1 cellular context compared by ENCODE assay signal in the genomic region with DNA sequence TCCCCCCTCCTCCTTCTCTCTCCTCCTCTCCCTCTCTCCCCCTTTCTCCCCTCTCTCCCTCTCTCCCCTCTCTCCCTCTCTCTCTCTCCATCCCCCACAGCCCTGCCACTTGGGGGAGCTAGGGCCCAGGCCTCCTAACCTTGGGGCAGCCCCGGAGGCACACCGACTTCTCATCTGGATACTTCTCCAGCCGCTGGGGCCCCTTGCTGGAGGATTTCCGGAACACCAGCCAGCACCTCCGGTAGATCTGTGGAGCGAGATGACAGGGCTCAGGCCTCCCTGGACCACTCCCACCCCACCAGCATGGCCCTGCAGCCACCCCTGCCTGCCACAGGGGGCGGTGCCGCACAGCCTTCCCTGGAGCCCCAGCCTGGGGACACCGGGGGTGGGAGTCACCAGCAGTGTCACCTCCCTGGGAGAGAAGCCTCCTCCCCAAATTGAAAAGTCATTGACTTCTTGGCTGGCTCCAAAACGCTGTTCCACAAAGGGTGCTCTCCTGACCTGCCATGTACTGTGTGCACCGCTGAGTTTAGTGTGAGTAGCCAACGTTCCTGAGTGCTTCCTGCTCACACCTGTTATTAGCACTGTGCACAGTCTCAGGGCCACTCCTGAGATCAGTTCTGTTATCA.
TF ChIP-seq lines count a peak whose summit lies in the region.

No MANE protein-coding gene starts in this region.

TF ChIP-seq in K562, 482 proteins besides CTCF, POLR2A, EP300 and RAD21 (continued from another document and continues in another):
- TF ChIP-seq, protein P1, sequence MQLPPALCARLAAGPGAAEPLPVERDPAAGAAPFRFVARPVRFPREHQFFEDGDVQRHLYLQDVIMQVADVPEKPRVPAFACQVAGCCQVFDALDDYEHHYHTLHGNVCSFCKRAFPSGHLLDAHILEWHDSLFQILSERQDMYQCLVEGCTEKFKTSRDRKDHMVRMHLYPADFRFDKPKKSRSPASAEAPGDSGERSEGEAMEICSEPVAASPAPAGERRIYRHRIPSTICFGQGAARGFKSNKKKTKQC (CRISPR knock-in tag; IDR thresholded peaks at IDR 0.05): no peak
- TF ChIP-seq, protein P2, sequence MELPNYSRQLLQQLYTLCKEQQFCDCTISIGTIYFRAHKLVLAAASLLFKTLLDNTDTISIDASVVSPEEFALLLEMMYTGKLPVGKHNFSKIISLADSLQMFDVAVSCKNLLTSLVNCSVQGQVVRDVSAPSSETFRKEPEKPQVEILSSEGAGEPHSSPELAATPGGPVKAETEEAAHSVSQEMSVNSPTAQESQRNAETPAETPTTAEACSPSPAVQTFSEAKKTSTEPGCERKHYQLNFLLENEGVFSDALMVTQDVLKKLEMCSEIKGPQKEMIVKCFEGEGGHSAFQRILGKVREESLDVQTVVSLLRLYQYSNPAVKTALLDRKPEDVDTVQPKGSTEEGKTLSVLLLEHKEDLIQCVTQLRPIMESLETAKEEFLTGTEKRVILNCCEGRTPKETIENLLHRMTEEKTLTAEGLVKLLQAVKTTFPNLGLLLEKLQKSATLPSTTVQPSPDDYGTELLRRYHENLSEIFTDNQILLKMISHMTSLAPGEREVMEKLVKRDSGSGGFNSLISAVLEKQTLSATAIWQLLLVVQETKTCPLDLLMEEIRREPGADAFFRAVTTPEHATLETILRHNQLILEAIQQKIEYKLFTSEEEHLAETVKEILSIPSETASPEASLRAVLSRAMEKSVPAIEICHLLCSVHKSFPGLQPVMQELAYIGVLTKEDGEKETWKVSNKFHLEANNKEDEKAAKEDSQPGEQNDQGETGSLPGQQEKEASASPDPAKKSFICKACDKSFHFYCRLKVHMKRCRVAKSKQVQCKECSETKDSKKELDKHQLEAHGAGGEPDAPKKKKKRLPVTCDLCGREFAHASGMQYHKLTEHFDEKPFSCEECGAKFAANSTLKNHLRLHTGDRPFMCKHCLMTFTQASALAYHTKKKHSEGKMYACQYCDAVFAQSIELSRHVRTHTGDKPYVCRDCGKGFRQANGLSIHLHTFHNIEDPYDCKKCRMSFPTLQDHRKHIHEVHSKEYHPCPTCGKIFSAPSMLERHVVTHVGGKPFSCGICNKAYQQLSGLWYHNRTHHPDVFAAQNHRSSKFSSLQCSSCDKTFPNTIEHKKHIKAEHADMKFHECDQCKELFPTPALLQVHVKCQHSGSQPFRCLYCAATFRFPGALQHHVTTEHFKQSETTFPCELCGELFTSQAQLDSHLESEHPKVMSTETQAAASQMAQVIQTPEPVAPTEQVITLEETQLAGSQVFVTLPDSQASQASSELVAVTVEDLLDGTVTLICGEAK (IDR thresholded peaks at IDR 0.05): 0 out of 2 replicates have a peak, but pooled peaks have one; percentile 22
- TF ChIP-seq, protein P2 (CRISPR knock-in tag; IDR thresholded peaks at IDR 0.05): no peak
- TF ChIP-seq FOXA3 (CRISPR knock-in tag; conservative IDR thresholded peaks at IDR 0.05 in 1 of 2, IDR thresholded peaks at IDR 0.05 in 1 of 2): no peak
- no peak for TF ChIP-seq ESRRB (CRISPR knock-in tag; IDR thresholded peaks at IDR 0.05; ENCODE audit: borderline replicate concordance)
- TF ChIP-seq ZNF76 (CRISPR knock-in tag; IDR thresholded peaks at IDR 0.05; ENCODE audit: borderline replicate concordance): no peak
- no peak for TF ChIP-seq RBM15 (IDR thresholded peaks at IDR 0.05; ENCODE audit: insufficient read depth, low read length)
- no peak for TF ChIP-seq THRAP3 (IDR thresholded peaks at IDR 0.05; ENCODE audit: borderline replicate concordance)
- no peak; the same call in 1 of the 2 replicates for TF ChIP-seq RBFOX2 (IDR thresholded peaks at IDR 0.05; ENCODE audit: low read depth, low read length)
- TF ChIP-seq NCOA1 (IDR thresholded peaks at IDR 0.05; ENCODE audit: low read depth): no peak
- TF ChIP-seq, protein P3, sequence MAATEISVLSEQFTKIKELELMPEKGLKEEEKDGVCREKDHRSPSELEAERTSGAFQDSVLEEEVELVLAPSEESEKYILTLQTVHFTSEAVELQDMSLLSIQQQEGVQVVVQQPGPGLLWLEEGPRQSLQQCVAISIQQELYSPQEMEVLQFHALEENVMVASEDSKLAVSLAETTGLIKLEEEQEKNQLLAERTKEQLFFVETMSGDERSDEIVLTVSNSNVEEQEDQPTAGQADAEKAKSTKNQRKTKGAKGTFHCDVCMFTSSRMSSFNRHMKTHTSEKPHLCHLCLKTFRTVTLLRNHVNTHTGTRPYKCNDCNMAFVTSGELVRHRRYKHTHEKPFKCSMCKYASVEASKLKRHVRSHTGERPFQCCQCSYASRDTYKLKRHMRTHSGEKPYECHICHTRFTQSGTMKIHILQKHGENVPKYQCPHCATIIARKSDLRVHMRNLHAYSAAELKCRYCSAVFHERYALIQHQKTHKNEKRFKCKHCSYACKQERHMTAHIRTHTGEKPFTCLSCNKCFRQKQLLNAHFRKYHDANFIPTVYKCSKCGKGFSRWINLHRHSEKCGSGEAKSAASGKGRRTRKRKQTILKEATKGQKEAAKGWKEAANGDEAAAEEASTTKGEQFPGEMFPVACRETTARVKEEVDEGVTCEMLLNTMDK (IDR thresholded peaks at IDR 0.05; ENCODE audit: borderline replicate concordance, insufficient read depth, low read depth, low read length, poor library complexity, severe bottlenecking): peak; percentile 48
- TF ChIP-seq ZNF561 (CRISPR knock-in tag; conservative IDR thresholded peaks at IDR 0.05): no peak
- TF ChIP-seq ZNF253 (CRISPR knock-in tag; conservative IDR thresholded peaks at IDR 0.05): no peak
- TF ChIP-seq, protein P4, sequence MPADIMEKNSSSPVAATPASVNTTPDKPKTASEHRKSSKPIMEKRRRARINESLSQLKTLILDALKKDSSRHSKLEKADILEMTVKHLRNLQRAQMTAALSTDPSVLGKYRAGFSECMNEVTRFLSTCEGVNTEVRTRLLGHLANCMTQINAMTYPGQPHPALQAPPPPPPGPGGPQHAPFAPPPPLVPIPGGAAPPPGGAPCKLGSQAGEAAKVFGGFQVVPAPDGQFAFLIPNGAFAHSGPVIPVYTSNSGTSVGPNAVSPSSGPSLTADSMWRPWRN (IDR thresholded peaks at IDR 0.05; ENCODE audit: low read depth): no peak
- TF ChIP-seq ZNF436 (CRISPR knock-in tag; IDR thresholded peaks at IDR 0.05): no peak
- peak; percentile 11; the same call in 1 of the 2 replicates for TF ChIP-seq ZKSCAN1 (IDR thresholded peaks at IDR 0.05; ENCODE audit: low read depth, low read length)
- peak; percentile 54; the same call in 1 of the 2 replicates for TF ChIP-seq ARID2 (IDR thresholded peaks at IDR 0.05)
- TF ChIP-seq, protein P5, sequence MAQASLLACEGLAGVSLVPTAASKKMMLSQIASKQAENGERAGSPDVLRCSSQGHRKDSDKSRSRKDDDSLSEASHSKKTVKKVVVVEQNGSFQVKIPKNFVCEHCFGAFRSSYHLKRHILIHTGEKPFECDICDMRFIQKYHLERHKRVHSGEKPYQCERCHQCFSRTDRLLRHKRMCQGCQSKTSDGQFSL (CRISPR knock-in tag; IDR thresholded peaks at IDR 0.05): no peak
- TF ChIP-seq, protein P5 (tag; IDR thresholded peaks at IDR 0.05): no peak
- TF ChIP-seq, protein P6, sequence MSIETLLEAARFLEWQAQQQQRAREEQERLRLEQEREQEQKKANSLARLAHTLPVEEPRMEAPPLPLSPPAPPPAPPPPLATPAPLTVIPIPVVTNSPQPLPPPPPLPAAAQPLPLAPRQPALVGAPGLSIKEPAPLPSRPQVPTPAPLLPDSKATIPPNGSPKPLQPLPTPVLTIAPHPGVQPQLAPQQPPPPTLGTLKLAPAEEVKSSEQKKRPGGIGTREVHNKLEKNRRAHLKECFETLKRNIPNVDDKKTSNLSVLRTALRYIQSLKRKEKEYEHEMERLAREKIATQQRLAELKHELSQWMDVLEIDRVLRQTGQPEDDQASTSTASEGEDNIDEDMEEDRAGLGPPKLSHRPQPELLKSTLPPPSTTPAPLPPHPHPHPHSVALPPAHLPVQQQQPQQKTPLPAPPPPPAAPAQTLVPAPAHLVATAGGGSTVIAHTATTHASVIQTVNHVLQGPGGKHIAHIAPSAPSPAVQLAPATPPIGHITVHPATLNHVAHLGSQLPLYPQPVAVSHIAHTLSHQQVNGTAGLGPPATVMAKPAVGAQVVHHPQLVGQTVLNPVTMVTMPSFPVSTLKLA (conservative IDR thresholded peaks at IDR 0.05): peak in 1 of 2 experiments; percentile 65; a peak in 2 of 4 replicates
- no peak for TF ChIP-seq ZC3H11A (IDR thresholded peaks at IDR 0.05; ENCODE audit: low read depth, low read length)
- TF ChIP-seq GABPB1 (CRISPR knock-in tag; IDR thresholded peaks at IDR 0.05): no peak
- TF ChIP-seq POU5F1 (IDR thresholded peaks at IDR 0.05; ENCODE audit: borderline replicate concordance, low read depth, low read length, partially characterized antibody): no peak
- TF ChIP-seq BRD9 (IDR thresholded peaks at IDR 0.05; ENCODE audit: low read depth, partially characterized antibody): no peak
- TF ChIP-seq, protein P7, sequence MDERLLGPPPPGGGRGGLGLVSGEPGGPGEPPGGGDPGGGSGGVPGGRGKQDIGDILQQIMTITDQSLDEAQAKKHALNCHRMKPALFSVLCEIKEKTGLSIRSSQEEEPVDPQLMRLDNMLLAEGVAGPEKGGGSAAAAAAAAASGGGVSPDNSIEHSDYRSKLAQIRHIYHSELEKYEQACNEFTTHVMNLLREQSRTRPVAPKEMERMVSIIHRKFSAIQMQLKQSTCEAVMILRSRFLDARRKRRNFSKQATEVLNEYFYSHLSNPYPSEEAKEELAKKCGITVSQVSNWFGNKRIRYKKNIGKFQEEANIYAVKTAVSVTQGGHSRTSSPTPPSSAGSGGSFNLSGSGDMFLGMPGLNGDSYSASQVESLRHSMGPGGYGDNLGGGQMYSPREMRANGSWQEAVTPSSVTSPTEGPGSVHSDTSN (CRISPR knock-in tag; IDR thresholded peaks at IDR 0.05; ENCODE audit: low read depth): no peak
- TF ChIP-seq, protein P7 (tag; conservative IDR thresholded peaks at IDR 0.05; ENCODE audit: low read depth): no peak
- TF ChIP-seq ATF1 (CRISPR knock-in tag; IDR thresholded peaks at IDR 0.05): no peak
- TF ChIP-seq ATF1 (tag; IDR thresholded peaks at IDR 0.05): no peak
- 0 out of 2 replicates have a peak, but pooled peaks have one; percentile 34 for TF ChIP-seq ATF7 (IDR thresholded peaks at IDR 0.05)
